In the genomic region with DNA sequence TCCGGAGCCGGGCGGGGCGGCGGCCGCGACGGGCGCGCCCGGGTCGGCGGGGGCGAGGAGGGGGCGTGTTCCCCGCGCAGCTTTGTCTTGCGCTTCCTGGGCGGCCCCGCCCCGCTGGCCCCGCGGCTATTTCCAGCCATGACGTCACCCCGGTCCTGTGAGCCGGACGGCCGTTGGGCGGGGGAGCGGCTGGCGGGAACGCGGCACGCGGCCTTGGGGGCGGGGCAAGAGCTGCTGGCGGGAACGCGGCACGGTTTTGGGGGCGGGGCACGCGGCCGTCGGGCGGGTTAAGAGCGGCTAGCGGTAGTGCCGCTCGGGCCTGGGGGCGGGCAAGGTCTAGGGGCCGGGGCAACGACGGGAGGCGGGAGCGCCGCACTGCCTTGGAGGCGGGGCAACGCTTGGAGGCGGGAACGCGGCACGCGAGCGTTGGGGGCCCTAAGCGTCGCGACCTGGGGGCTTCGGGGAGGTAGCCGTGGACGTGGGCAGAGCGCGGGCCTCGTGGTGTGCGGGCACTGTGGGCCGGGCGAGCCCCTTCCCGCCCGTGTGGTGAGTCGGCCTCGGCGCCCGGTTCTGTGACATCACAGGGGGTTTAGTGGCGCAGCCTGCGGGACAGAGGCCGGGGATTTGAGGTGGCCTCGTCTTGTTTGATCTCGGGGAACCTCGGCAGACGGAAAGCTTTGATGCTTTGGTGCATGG, we compare ENCODE assay signal across 8 cellular contexts. TPM values are rescaled to one million over a fixed set of nuclear protein-coding genes. Genes with fewer than 3 reads are reported as not detected.
A peak's percentile ranks its signal among the peaks of the same experiment; 100 is the strongest.
DNase-seq lines count a peak whose midpoint lies in the region; ATAC-seq, FAIRE-seq and TF ChIP-seq lines count a peak whose summit lies in the region.

No MANE protein-coding gene starts in this region.

- TF ChIP-seq CTCF in GM13976 (IDR thresholded peaks at IDR 0.05; ENCODE audit: borderline replicate concordance, control extremely low read depth, extremely low read depth, insufficient read depth, missing control alignments) (no peak), bronchial epithelial cell (IDR thresholded peaks at IDR 0.05; ENCODE audit: insufficient read depth, low read length, severe bottlenecking) (no peak)

- H3K27me3 Mint-ChIP-seq in immature natural killer cell (ENCODE audit: low read depth in 3 of 3) = peaks cover 12 to 31% (median 12%) of the 10 kb centered on the region in 3 donors

- H3K36me3 ChIP-seq in bronchial epithelial cell (ENCODE audit: control insufficient read depth, insufficient read depth, low read length) = peaks cover 10% of the 10 kb centered on the region

- FAIRE-seq in bronchial epithelial cell (lab: Jason Lieb, UNC) = no peak

- H3K27ac ChIP-seq in skin epidermis = peak overlapping the region; percentile 69 to 100 (median 93)

- H3K27me3 ChIP-seq in bronchial epithelial cell (ENCODE audit: control insufficient read depth, insufficient read depth, low read length) = no peaks in the 10 kb centered on the region

- H3K4me3 Mint-ChIP-seq in immature natural killer cell = peak overlapping the region; percentile 78 to 84 (median 81)

- in situ Hi-C loops in GM13976 (cut with MboI; ENCODE audit: low sequenced_read_pairs, unreplicated experiment) = no loop called here

- peak; percentile 47 for ATAC-seq in HG02884 (IDR thresholded peaks at IDR 0.05; ENCODE audit: unreplicated experiment)

- peak overlapping the region; percentile 68 for H3K4me3 ChIP-seq in bronchial epithelial cell (ENCODE audit: low read depth, low read length)
- H3K4me3 ChIP-seq in skin epidermis = peak overlapping the region; percentile 45 to 64 (median 56)

- peak overlapping the region; percentile 80 to 96 (median 91) for H3K27ac Mint-ChIP-seq in immature natural killer cell

- H3K9me3 Mint-ChIP-seq in immature natural killer cell = no peaks in the 10 kb centered on the region

- peaks cover 23 to 49% of the 10 kb centered on the region in 2 donors for H3K4me1 Mint-ChIP-seq in immature natural killer cell

- H3K36me3 Mint-ChIP-seq in immature natural killer cell = peaks cover 0 to 10% (median 4%) of the 10 kb centered on the region in 3 donors

- peak; percentile 95 for DNase-seq in GM13976 (ENCODE audit: low spot score)
- peak; percentile 85 to 87 for DNase-seq in NCI-H2081 (lab: John Stamatoyannopoulos, UW)
- peak; percentile 75 to 98 (median 91) for DNase-seq in activated CD4-positive, CD25-positive, alpha-beta regulatory T cell (lab: John Stamatoyannopoulos, UW)
- DNase-seq in bronchial epithelial cell (ENCODE audit: low read depth) = peak; percentile 75
- DNase-seq in immature natural killer cell = peak; percentile 93 to 95 (median 94)
- no peak for DNase-seq in NCI-H524 treated with DMSO at 0.1 percent for 48 hours (lab: John Stamatoyannopoulos, UW)

RNA-seq across cellular contexts. Expression of a gene that starts 0.7 kb away (rescaled TPM):
- 5.6 and 6.6 TPM in 2 replicates for total RNA-seq in bronchial epithelial cell
- polyA plus RNA-seq in immature natural killer cell = 10 to 100 TPM; 10.5 to 18.8 (median 11.7) TPM

RNA-seq across cellular contexts. Expression of a gene that starts 36.2 kb away (rescaled TPM):
- 0.26 TPM in 2 replicates for total RNA-seq in bronchial epithelial cell
- not detected for polyA plus RNA-seq in immature natural killer cell
